Comparison of ENCODE assay signal across 10 cellular contexts in the genomic region with DNA sequence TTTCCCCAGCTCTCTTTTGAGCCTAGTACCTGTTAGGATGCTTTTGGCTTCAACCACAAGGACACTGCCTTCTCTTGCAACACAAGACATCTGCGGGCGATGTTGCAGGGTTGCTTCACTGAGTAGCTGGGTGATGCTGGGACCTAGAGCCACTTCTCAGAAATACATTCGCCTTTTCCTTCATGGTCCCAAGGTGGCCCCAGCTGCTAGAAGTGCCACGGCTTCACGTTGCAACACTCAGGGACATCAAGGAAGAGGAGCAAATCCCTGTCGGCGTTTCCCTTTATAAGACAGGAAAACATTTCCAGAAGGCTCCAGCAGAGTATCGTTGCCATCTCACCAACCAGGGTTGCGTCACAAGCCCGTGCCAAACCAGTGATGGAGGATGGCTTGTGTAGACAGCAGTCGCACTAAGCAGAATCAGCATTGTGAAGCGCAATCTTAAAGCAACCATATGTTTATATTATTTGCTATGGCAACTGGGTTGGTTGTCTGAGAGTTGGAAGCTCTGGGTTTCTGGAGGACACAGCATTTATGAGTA.
DNase-seq lines count a peak whose midpoint lies in the region; ATAC-seq and TF ChIP-seq lines count a peak whose summit lies in the region.
"Had no signal": no experiment of that assay in that cellular context is flagged by ENCODE, and none has a peak within 500 bp of the region (broad histone marks: within the 10 kb centered on the region; RNA-seq: fewer than 3 reads in every experiment).

No MANE protein-coding gene starts in this region.

- H4K91ac ChIP-seq in mesenchymal stem cell (ENCODE audit: low read length): no peak overlapping the region

- H3K27me3 ChIP-seq in GM23338 (ENCODE audit: insufficient read depth) (no peaks in the 10 kb centered on the region), SU-DHL-6 (ENCODE audit: low read length) (no peaks in the 10 kb centered on the region), mesenchymal stem cell (ENCODE audit: control insufficient read depth in 1 of 2, insufficient read depth in 1 of 2, low read length in 2 of 2) (no peaks in the 10 kb centered on the region), BE2C (no peaks in the 10 kb centered on the region)

- H2AFZ ChIP-seq in GM23338 (no peak overlapping the region), SU-DHL-6 (ENCODE audit: low read depth, low read length, severe bottlenecking) (no peak overlapping the region), mesenchymal stem cell (ENCODE audit: low read depth, low read length) (no peak overlapping the region)

- H3K27ac Mint-ChIP-seq in GM23338 (no peak overlapping the region), Calu3 (ENCODE audit: unreplicated experiment) (no peak overlapping the region)

- H3K4me3 ChIP-seq in AG10803 (ENCODE audit: low read length) (no peak overlapping the region), GM23338 (peak overlapping the region; percentile 48; the same call in 1 of the 2 replicates), SU-DHL-6 (ENCODE audit: insufficient read depth, low read length, poor library complexity, severe bottlenecking) (no peak overlapping the region), mesenchymal stem cell (ENCODE audit: insufficient read depth in 1 of 2, low read depth in 1 of 2, low read length in 2 of 2) (no peak overlapping the region), BE2C (ENCODE audit: low read depth, low read length) (no peak overlapping the region)

- H3K4me1 ChIP-seq in GM23338 (ENCODE audit: insufficient read depth): peaks cover 8% of the 10 kb centered on the region; the same call in 1 of the 2 replicates
- peaks cover 5% of the 10 kb centered on the region for H3K4me1 ChIP-seq in mesenchymal stem cell (ENCODE audit: control insufficient read depth, insufficient read depth, low read depth, low read length)
- H3K4me1 ChIP-seq in BE2C: no peaks in the 10 kb centered on the region

- TF ChIP-seq CTCF in AG10803 (conservative IDR thresholded peaks at IDR 0.05; ENCODE audit: low read length): no peak
- TF ChIP-seq CTCF in GM23338 (conservative IDR thresholded peaks at IDR 0.05; ENCODE audit: low read depth in 2 of 2): no peak
- no peak for TF ChIP-seq CTCF in SU-DHL-6 (IDR thresholded peaks at IDR 0.05; ENCODE audit: insufficient read depth, low read length, poor library complexity, severe bottlenecking)
- TF ChIP-seq CTCF in BE2C (IDR thresholded peaks at IDR 0.05; ENCODE audit: low read depth, low read length): no peak
- TF ChIP-seq CTCF in Calu3 (IDR thresholded peaks at IDR 0.05; ENCODE audit: unreplicated experiment): no peak

- intact Hi-C loops in Calu3 (cut with micrococcal nuclease; ENCODE audit: unreplicated experiment): loop anchor here (10.0 kb wide), 1 partner anchor 62 kb away; the partner anchor contains the start of gene ANKRD33B

- no peak overlapping the region for H4K8ac ChIP-seq in mesenchymal stem cell (ENCODE audit: low read length)

- H3K36me3 ChIP-seq in GM23338 (ENCODE audit: insufficient read depth) (no peaks in the 10 kb centered on the region), SU-DHL-6 (ENCODE audit: low read length) (peaks cover 6% of the 10 kb centered on the region; the same call in 1 of the 2 replicates), mesenchymal stem cell (ENCODE audit: control insufficient read depth in 1 of 2, insufficient read depth in 2 of 2, low read depth in 1 of 2, low read length in 2 of 2) (peaks cover 3 to 23% of the 10 kb centered on the region in 2 experiments), BE2C (no peaks in the 10 kb centered on the region)

- H3K4me3 Mint-ChIP-seq in GM23338: peak overlapping the region; percentile 74; the same call in 2 of the 3 replicates
- H3K4me3 Mint-ChIP-seq in Calu3 (ENCODE audit: low read depth, unreplicated experiment): no peak overlapping the region

- 90% methylated on average over 11 of the region's 12 CpGs for WGBS in mesenchymal stem cell

- H3K9me3 ChIP-seq in SU-DHL-6 (ENCODE audit: insufficient read depth, low read length): no peaks in the 10 kb centered on the region
- peaks cover 2% of the 10 kb centered on the region for H3K9me3 ChIP-seq in mesenchymal stem cell (ENCODE audit: control insufficient read depth, low read length)
- H3K9me3 ChIP-seq in BE2C: no peaks in the 10 kb centered on the region

- no peak overlapping the region; the same call in 1 of the 2 replicates for H3K9ac ChIP-seq in SU-DHL-6 (ENCODE audit: low read length)
- no peak overlapping the region for H3K9ac ChIP-seq in mesenchymal stem cell (ENCODE audit: low read length)

- H4K20me1 ChIP-seq in GM23338 (replicated peaks; ENCODE audit: insufficient read depth) (no peaks in the 10 kb centered on the region), SU-DHL-6 (ENCODE audit: low read depth, low read length) (no peaks in the 10 kb centered on the region)

- H3K9me2 ChIP-seq in GM23338 (ENCODE audit: insufficient read depth): no peaks in the 10 kb centered on the region
- H3K9me2 ChIP-seq in SU-DHL-6 (replicated peaks; ENCODE audit: insufficient read depth, low read length): no peaks in the 10 kb centered on the region

- POLR2A ChIA-PET in HEK293T (lab: Yijun Ruan, JAX): interaction anchor here (1.1 to 1.8 kb wide), 3 partner anchors 25 to 184 kb away, joined by 4 read pairs; partner anchors contain the start of gene ROPN1L

- H3K9me3 Mint-ChIP-seq in GM23338 (no peaks in the 10 kb centered on the region; the same call in none of the 3 replicates), Calu3 (ENCODE audit: low read depth, unreplicated experiment) (no peaks in the 10 kb centered on the region)

- no peak overlapping the region for H3K23ac ChIP-seq in mesenchymal stem cell (ENCODE audit: low read length in 2 of 2)

- H2BK12ac ChIP-seq in mesenchymal stem cell (ENCODE audit: low read length in 2 of 2): no peak overlapping the region

- no peaks in the 10 kb centered on the region for H3F3A ChIP-seq in GM23338 (replicated peaks; ENCODE audit: low read depth)
- peaks cover 10% of the 10 kb centered on the region for H3F3A ChIP-seq in SU-DHL-6 (ENCODE audit: insufficient read depth)

- H3K18ac ChIP-seq in mesenchymal stem cell (ENCODE audit: low read depth in 1 of 2, low read length in 2 of 2): no peak overlapping the region

- H2BK120ac ChIP-seq in mesenchymal stem cell (ENCODE audit: low read depth, low read length): no peak overlapping the region

- H2BK5ac ChIP-seq in mesenchymal stem cell (ENCODE audit: low read depth, low read length, poor library complexity, severe bottlenecking): no peak overlapping the region

- H3K79me2 ChIP-seq in GM23338 (replicated peaks; ENCODE audit: insufficient read depth): no peaks in the 10 kb centered on the region
- H3K79me2 ChIP-seq in SU-DHL-6 (ENCODE audit: insufficient read depth, low read length): peaks cover 32% of the 10 kb centered on the region

- ATAC-seq in GM23338: no peak

- H2BK15ac ChIP-seq in mesenchymal stem cell (ENCODE audit: low read depth, poor library complexity, severe bottlenecking): no peak overlapping the region

- H3K36me3 Mint-ChIP-seq in GM23338 (ENCODE audit: low read depth): no peaks in the 10 kb centered on the region; the same call in 2 of the 3 replicates
- no peaks in the 10 kb centered on the region for H3K36me3 Mint-ChIP-seq in Calu3 (ENCODE audit: insufficient read depth, unreplicated experiment)

- H3K14ac ChIP-seq in mesenchymal stem cell (ENCODE audit: low read length in 2 of 2): no peak overlapping the region

- H2AK5ac ChIP-seq in mesenchymal stem cell (ENCODE audit: low read length, severe bottlenecking): no peak overlapping the region

- CTCF ChIA-PET in Calu3 (lab: Charles Lee): interaction anchor here (1.1 to 3.7 kb wide), 5 partner anchors 25 to 343 kb away, joined by 3 to 75 read pairs (median 5); partner anchors contain the start of gene ROPN1L
- CTCF ChIA-PET in HEK293T (lab: Yijun Ruan, JAX): interaction anchor here (1.0 to 3.0 kb wide), 13 partner anchors 8 to 269 kb away, joined by 3 to 60 read pairs (median 7); no protein-coding TSS in a partner anchor

- H3K4me1 Mint-ChIP-seq in GM23338 (peaks cover 26% of the 10 kb centered on the region), Calu3 (ENCODE audit: low read depth, unreplicated experiment) (peaks cover 19% of the 10 kb centered on the region)

- H3K27me3 Mint-ChIP-seq in GM23338 (ENCODE audit: insufficient read depth, low read depth, poor library complexity) (peaks cover 12% of the 10 kb centered on the region), Calu3 (ENCODE audit: unreplicated experiment) (peaks cover 20% of the 10 kb centered on the region)

- H3K4ac ChIP-seq in mesenchymal stem cell (ENCODE audit: low read depth in 1 of 2, low read length in 2 of 2): no peak overlapping the region

- BruUV-seq in Calu3 (replicated peaks; lab: Mats Ljungman, UMichigan): no TSS peak

- H3K4me2 ChIP-seq in GM23338 (peak overlapping the region; percentile 78), SU-DHL-6 (ENCODE audit: low read depth, low read length, poor library complexity, severe bottlenecking) (peak overlapping the region; percentile 63), mesenchymal stem cell (ENCODE audit: low read length, poor library complexity, severe bottlenecking) (no peak overlapping the region)

- peaks cover 37% of the 10 kb centered on the region for H3K79me1 ChIP-seq in mesenchymal stem cell (replicated peaks; ENCODE audit: low read length, poor library complexity, severe bottlenecking)

- DNase-seq in AG10803 (ENCODE audit: low read depth) (peak; percentile 30), GM23338 (ENCODE audit: low spot score) (no peak), mesenchymal stem cell (peak; percentile 22), BE2C (no peak), Calu3 (no peak), NCI-H510A treated with DMSO at 0.1 percent for 48 hours (lab: John Stamatoyannopoulos, UW) (no peak), HEK293T (ENCODE audit: extremely low spot score) (no peak)
- DNase-seq: COR-L47, NCI-H510A had no signal

- H3K27ac ChIP-seq in GM23338 (ENCODE audit: low read depth) (peak overlapping the region; percentile 28; the same call in 1 of the 2 replicates), SU-DHL-6 (ENCODE audit: low read depth, low read length) (peak overlapping the region; percentile 69; the same call in 1 of the 2 replicates), mesenchymal stem cell (ENCODE audit: low read length, poor library complexity, severe bottlenecking) (no peak overlapping the region)

TF ChIP-seq in HEK293T, 16 proteins besides CTCF, POLR2A, EP300 and RAD21:
- TF ChIP-seq L3MBTL2 (conservative IDR thresholded peaks at IDR 0.05) (no peak), CTBP1 (IDR thresholded peaks at IDR 0.05; ENCODE audit: borderline replicate concordance) (no peak), NFRKB (IDR thresholded peaks at IDR 0.05) (no peak), HDGF (IDR thresholded peaks at IDR 0.05; ENCODE audit: borderline replicate concordance) (no peak), SP1 (IDR thresholded peaks at IDR 0.05) (no peak), LEF1 (IDR thresholded peaks at IDR 0.05; ENCODE audit: borderline replicate concordance) (no peak), FOXK2 (IDR thresholded peaks at IDR 0.05) (no peak), BHLHE40 (IDR thresholded peaks at IDR 0.05; ENCODE audit: borderline replicate concordance) (no peak), FOXA1 (IDR thresholded peaks at IDR 0.05) (no peak), ARNT (IDR thresholded peaks at IDR 0.05) (no peak), ZNF384 (IDR thresholded peaks at IDR 0.05) (no peak), TARDBP (IDR thresholded peaks at IDR 0.05) (no peak)

Comparison
In these comparisons a context has a peak if more than half of its experiments do, and no peak if none do; other contexts are left out.
1. DNase-seq: peak in AG10803 (single experiment) and mesenchymal stem cell (single experiment); none in GM23338 (single experiment), BE2C (single experiment), Calu3 (single experiment), NCI-H510A treated with DMSO at 0.1 percent for 48 hours (single experiment) and HEK293T (single experiment).